In the genomic region with DNA sequence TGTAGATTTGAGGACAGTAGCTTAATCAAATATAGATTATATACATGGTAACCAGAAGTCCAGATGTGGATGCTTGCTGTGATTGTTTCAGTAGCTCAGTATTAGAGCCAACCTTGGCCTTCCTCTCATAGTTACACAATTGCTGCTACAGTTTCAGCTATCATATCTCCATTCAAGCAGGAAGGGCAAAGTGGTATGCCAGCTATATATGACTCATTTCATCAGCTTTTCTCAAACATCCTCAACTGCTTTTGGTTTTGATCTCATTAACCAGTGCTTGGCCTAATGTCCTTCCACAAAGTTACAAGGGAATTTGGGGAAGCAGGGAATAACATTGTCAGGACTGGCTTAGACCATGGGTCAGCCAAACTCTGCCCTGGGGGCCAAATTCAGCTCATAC, we compare ENCODE assay signal across 8 cellular contexts.
DNase-seq lines count a peak whose midpoint lies in the region; ATAC-seq, FAIRE-seq and TF ChIP-seq lines count a peak whose summit lies in the region.
"Had no signal": no experiment of that assay in that cellular context is flagged by ENCODE, and none has a peak within 500 bp of the region (broad histone marks: within the 10 kb centered on the region; RNA-seq: fewer than 3 reads in every experiment).

No MANE protein-coding gene starts in this region.

- H3K36me3 Mint-ChIP-seq in astrocyte (ENCODE audit: low read depth, unreplicated experiment) = no peaks in the 10 kb centered on the region

- FAIRE-seq in astrocyte (lab: Jason Lieb, UNC) = peak; percentile 43

- H3K79me2 ChIP-seq in astrocyte (ENCODE audit: insufficient read depth, low read length) = no peaks in the 10 kb centered on the region

- H3K9me3 ChIP-seq in astrocyte (ENCODE audit: insufficient read depth, low read depth, low read length) (no peaks in the 10 kb centered on the region), tibial artery (no peaks in the 10 kb centered on the region)

- intact Hi-C loops in tibial artery (cut with DNase I; ENCODE audit: low total_unique reads) = no loop called here

- peak; percentile 67 for DNase-seq in astrocyte (ENCODE audit: low read depth)
- peak; percentile 56 for DNase-seq in retinal pigment epithelial cell (ENCODE audit: low read depth)
- DNase-seq in tibial artery = no peak
- DNase-seq in SHP77 (lab: John Stamatoyannopoulos, UW) = no peak
- DNase-seq: NCI-H2029 treated with DMSO at 0.1 percent for 48 hours had no signal

- H2AFZ ChIP-seq in astrocyte (ENCODE audit: low read depth, low read length) = no peak overlapping the region

- no peak overlapping the region for H3K4me2 ChIP-seq in astrocyte (ENCODE audit: low read length)

- H4K20me1 ChIP-seq in astrocyte (ENCODE audit: insufficient read depth, low read length) = no peaks in the 10 kb centered on the region

- TF ChIP-seq CTCF in astrocyte (IDR thresholded peaks at IDR 0.05; ENCODE audit: insufficient read depth, low read depth, low read length) (no peak), retinal pigment epithelial cell (conservative IDR thresholded peaks at IDR 0.05; ENCODE audit: low read depth, low read length) (no peak), tibial artery (IDR thresholded peaks at IDR 0.05) (no peak)

- no peak overlapping the region for H3K9ac ChIP-seq in astrocyte (ENCODE audit: low read length)

- H3K27ac Mint-ChIP-seq in astrocyte (ENCODE audit: unreplicated experiment) = no peak overlapping the region

- peak; percentile 83 for ATAC-seq in GM18517 (IDR thresholded peaks at IDR 0.05; ENCODE audit: unreplicated experiment)
- peak; percentile 94 for ATAC-seq in HG03097 (IDR thresholded peaks at IDR 0.05; ENCODE audit: low FRiP score, unreplicated experiment)
- ATAC-seq in HG02973 (IDR thresholded peaks at IDR 0.05; ENCODE audit: unreplicated experiment) = no peak

- no peaks in the 10 kb centered on the region for H3K27me3 ChIP-seq in astrocyte (ENCODE audit: insufficient read depth, low read length)
- no peaks in the 10 kb centered on the region for H3K27me3 ChIP-seq in tibial artery

- H3K27me3 Mint-ChIP-seq in astrocyte (ENCODE audit: low read depth, unreplicated experiment) = no peaks in the 10 kb centered on the region

- H3K36me3 ChIP-seq in astrocyte (ENCODE audit: insufficient read depth, low read length) (no peaks in the 10 kb centered on the region), tibial artery (no peaks in the 10 kb centered on the region)

- H3K4me3 Mint-ChIP-seq in astrocyte (ENCODE audit: unreplicated experiment) = no peak overlapping the region

- peaks cover 3% of the 10 kb centered on the region for H3K4me1 ChIP-seq in astrocyte (ENCODE audit: insufficient read depth, low read length)
- no peaks in the 10 kb centered on the region for H3K4me1 ChIP-seq in tibial artery

- H3K27ac ChIP-seq in astrocyte (ENCODE audit: low read depth, low read length) = no peak overlapping the region
- no peak overlapping the region for H3K27ac ChIP-seq in tibial artery

- peaks cover 7% of the 10 kb centered on the region for H3K4me1 Mint-ChIP-seq in astrocyte (ENCODE audit: low read depth, unreplicated experiment)

- H3K9me3 Mint-ChIP-seq in astrocyte (ENCODE audit: unreplicated experiment) = no peaks in the 10 kb centered on the region

- H3K4me3 ChIP-seq in astrocyte (ENCODE audit: insufficient read depth, low read depth, low read length) (no peak overlapping the region), retinal pigment epithelial cell (ENCODE audit: low read length) (no peak overlapping the region), tibial artery (no peak overlapping the region)

Comparison
In these comparisons a context has a peak if more than half of its experiments do, and no peak if none do; other contexts are left out.
1. DNase-seq: peak in astrocyte (single experiment) and retinal pigment epithelial cell (single experiment); none in tibial artery (0 of 2) and SHP77 (0 of 2).